ENCODE assay signal across 1 cellular context in genomic region chr6:25652007-25652515, GRCh38.
TF ChIP-seq lines count a peak whose summit lies in the region.

Gene SCGN (plus strand): TSS chr6:25652215. CDS start chr6:25652404, 189 bp downstream.

TF ChIP-seq in HepG2, 621 proteins besides CTCF, POLR2A, EP300 and RAD21 (continued from another document and continues in another):
- TF ChIP-seq, protein P1, sequence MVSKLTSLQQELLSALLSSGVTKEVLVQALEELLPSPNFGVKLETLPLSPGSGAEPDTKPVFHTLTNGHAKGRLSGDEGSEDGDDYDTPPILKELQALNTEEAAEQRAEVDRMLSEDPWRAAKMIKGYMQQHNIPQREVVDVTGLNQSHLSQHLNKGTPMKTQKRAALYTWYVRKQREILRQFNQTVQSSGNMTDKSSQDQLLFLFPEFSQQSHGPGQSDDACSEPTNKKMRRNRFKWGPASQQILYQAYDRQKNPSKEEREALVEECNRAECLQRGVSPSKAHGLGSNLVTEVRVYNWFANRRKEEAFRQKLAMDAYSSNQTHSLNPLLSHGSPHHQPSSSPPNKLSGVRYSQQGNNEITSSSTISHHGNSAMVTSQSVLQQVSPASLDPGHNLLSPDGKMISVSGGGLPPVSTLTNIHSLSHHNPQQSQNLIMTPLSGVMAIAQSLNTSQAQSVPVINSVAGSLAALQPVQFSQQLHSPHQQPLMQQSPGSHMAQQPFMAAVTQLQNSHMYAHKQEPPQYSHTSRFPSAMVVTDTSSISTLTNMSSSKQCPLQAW (CRISPR knock-in tag; IDR thresholded peaks at IDR 0.05) = peak; percentile 85; the same call in 1 of the 2 replicates
- TF ChIP-seq CHCHD3 (CRISPR knock-in tag; IDR thresholded peaks at IDR 0.05) = peak; percentile 84
- TF ChIP-seq ZBTB4 (CRISPR knock-in tag; IDR thresholded peaks at IDR 0.05; ENCODE audit: borderline replicate concordance) = peak; percentile 89; the same call in 1 of the 2 replicates
- no peak for TF ChIP-seq SSRP1 (CRISPR knock-in tag; IDR thresholded peaks at IDR 0.05)
- TF ChIP-seq ZNF614 (CRISPR knock-in tag; IDR thresholded peaks at IDR 0.05; ENCODE audit: borderline replicate concordance) = peak; percentile 96
- TF ChIP-seq, protein P2, sequence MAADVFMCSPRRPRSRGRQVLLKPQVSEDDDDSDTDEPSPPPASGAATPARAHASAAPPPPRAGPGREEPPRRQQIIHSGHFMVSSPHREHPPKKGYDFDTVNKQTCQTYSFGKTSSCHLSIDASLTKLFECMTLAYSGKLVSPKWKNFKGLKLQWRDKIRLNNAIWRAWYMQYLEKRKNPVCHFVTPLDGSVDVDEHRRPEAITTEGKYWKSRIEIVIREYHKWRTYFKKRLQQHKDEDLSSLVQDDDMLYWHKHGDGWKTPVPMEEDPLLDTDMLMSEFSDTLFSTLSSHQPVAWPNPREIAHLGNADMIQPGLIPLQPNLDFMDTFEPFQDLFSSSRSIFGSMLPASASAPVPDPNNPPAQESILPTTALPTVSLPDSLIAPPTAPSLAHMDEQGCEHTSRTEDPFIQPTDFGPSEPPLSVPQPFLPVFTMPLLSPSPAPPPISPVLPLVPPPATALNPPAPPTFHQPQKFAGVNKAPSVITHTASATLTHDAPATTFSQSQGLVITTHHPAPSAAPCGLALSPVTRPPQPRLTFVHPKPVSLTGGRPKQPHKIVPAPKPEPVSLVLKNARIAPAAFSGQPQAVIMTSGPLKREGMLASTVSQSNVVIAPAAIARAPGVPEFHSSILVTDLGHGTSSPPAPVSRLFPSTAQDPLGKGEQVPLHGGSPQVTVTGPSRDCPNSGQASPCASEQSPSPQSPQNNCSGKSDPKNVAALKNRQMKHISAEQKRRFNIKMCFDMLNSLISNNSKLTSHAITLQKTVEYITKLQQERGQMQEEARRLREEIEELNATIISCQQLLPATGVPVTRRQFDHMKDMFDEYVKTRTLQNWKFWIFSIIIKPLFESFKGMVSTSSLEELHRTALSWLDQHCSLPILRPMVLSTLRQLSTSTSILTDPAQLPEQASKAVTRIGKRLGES (CRISPR knock-in tag; IDR thresholded peaks at IDR 0.05; ENCODE audit: borderline replicate concordance) = peak; percentile 93; the same call in 1 of the 2 replicates
- peak; percentile 94 for TF ChIP-seq MYPOP (CRISPR knock-in tag; IDR thresholded peaks at IDR 0.05)
- TF ChIP-seq IRF2 (CRISPR knock-in tag; IDR thresholded peaks at IDR 0.05) = peak; percentile 93
- TF ChIP-seq TBX2 (CRISPR knock-in tag; IDR thresholded peaks at IDR 0.05; ENCODE audit: borderline replicate concordance) = peak; percentile 93
- no peak for TF ChIP-seq ESRRA (CRISPR knock-in tag; IDR thresholded peaks at IDR 0.05; ENCODE audit: low read depth)
- TF ChIP-seq, protein P3, sequence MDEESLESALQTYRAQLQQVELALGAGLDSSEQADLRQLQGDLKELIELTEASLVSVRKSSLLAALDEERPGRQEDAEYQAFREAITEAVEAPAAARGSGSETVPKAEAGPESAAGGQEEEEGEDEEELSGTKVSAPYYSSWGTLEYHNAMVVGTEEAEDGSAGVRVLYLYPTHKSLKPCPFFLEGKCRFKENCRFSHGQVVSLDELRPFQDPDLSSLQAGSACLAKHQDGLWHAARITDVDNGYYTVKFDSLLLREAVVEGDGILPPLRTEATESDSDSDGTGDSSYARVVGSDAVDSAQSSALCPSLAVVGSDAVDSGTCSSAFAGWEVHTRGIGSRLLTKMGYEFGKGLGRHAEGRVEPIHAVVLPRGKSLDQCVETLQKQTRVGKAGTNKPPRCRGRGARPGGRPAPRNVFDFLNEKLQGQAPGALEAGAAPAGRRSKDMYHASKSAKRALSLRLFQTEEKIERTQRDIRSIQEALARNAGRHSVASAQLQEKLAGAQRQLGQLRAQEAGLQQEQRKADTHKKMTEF (CRISPR knock-in tag; IDR thresholded peaks at IDR 0.05) = peak; percentile 86
- peak; percentile 95 for TF ChIP-seq ZNF501 (CRISPR knock-in tag; IDR thresholded peaks at IDR 0.05)
- TF ChIP-seq ZNF451 (CRISPR knock-in tag; IDR thresholded peaks at IDR 0.05) = peak; percentile 94
- TF ChIP-seq YY1 (IDR thresholded peaks at IDR 0.05; ENCODE audit: insufficient read depth, insufficient replicate concordance, low read depth, low read length) = no peak
- TF ChIP-seq CHD2 (IDR thresholded peaks at IDR 0.05; ENCODE audit: low read depth, low read length) = no peak
- TF ChIP-seq DRAP1 (CRISPR knock-in tag; IDR thresholded peaks at IDR 0.05) = peak; percentile 59; the same call in 1 of the 2 replicates
- TF ChIP-seq DZIP1 (CRISPR knock-in tag; IDR thresholded peaks at IDR 0.05) = no peak; the same call in 1 of the 2 replicates
- no peak for TF ChIP-seq ZNF24 (IDR thresholded peaks at IDR 0.05)
- peak; percentile 81 for TF ChIP-seq ZBTB7A (CRISPR knock-in tag; IDR thresholded peaks at IDR 0.05)
- TF ChIP-seq ZNF333 (CRISPR knock-in tag; IDR thresholded peaks at IDR 0.05; ENCODE audit: borderline replicate concordance) = 0 out of 2 replicates have a peak, but pooled peaks have one; percentile 80
- TF ChIP-seq KLF16 (CRISPR knock-in tag; IDR thresholded peaks at IDR 0.05) = peak in 1 of 2 experiments; percentile 100; a peak in 2 of 4 replicates
- TF ChIP-seq ZNF746 (CRISPR knock-in tag; IDR thresholded peaks at IDR 0.05) = peak; percentile 55; the same call in 1 of the 2 replicates
- TF ChIP-seq ZNF598 (CRISPR knock-in tag; IDR thresholded peaks at IDR 0.05; ENCODE audit: borderline replicate concordance) = peak; percentile 95; the same call in 1 of the 2 replicates
- TF ChIP-seq SATB2 (CRISPR knock-in tag; IDR thresholded peaks at IDR 0.05) = peak; percentile 97
- TF ChIP-seq HOXA3 (CRISPR knock-in tag; IDR thresholded peaks at IDR 0.05) = peak; percentile 82
- TF ChIP-seq ZNF703 (CRISPR knock-in tag; IDR thresholded peaks at IDR 0.05; ENCODE audit: borderline replicate concordance) = no peak
- TF ChIP-seq ZNF780A (CRISPR knock-in tag; IDR thresholded peaks at IDR 0.05) = peak; percentile 87
- no peak for TF ChIP-seq FOXA1 (IDR thresholded peaks at IDR 0.05)
- TF ChIP-seq FOXA1 (CRISPR knock-in tag; IDR thresholded peaks at IDR 0.05) = peak; percentile 45; the same call in 1 of the 2 replicates
- TF ChIP-seq PRMT3 (CRISPR knock-in tag; IDR thresholded peaks at IDR 0.05; ENCODE audit: borderline replicate concordance, low read depth) = peak; percentile 91; the same call in 1 of the 2 replicates
- no peak for TF ChIP-seq NCOR1 (IDR thresholded peaks at IDR 0.05; ENCODE audit: borderline replicate concordance, low read length)
- no peak for TF ChIP-seq ATF1 (CRISPR knock-in tag; IDR thresholded peaks at IDR 0.05)
- TF ChIP-seq HBP1 (CRISPR knock-in tag; IDR thresholded peaks at IDR 0.05; ENCODE audit: low read depth) = peak; percentile 97
- TF ChIP-seq MTF2 (CRISPR knock-in tag; IDR thresholded peaks at IDR 0.05; ENCODE audit: borderline replicate concordance) = 0 out of 2 replicates have a peak, but pooled peaks have one; percentile 88
- TF ChIP-seq ZNF441 (CRISPR knock-in tag; IDR thresholded peaks at IDR 0.05; ENCODE audit: borderline replicate concordance) = peak; percentile 96
- TF ChIP-seq TAF15 (IDR thresholded peaks at IDR 0.05; ENCODE audit: low read depth, low read length, poor library complexity, severe bottlenecking) = no peak
- peak; percentile 96 for TF ChIP-seq ZNF782 (CRISPR knock-in tag; IDR thresholded peaks at IDR 0.05; ENCODE audit: borderline replicate concordance)
- TF ChIP-seq CENPT (CRISPR knock-in tag; IDR thresholded peaks at IDR 0.05; ENCODE audit: low read depth) = no peak
- peak; percentile 89 for TF ChIP-seq ZBTB10 (CRISPR knock-in tag; IDR thresholded peaks at IDR 0.05; ENCODE audit: borderline replicate concordance)
- TF ChIP-seq, protein P4, sequence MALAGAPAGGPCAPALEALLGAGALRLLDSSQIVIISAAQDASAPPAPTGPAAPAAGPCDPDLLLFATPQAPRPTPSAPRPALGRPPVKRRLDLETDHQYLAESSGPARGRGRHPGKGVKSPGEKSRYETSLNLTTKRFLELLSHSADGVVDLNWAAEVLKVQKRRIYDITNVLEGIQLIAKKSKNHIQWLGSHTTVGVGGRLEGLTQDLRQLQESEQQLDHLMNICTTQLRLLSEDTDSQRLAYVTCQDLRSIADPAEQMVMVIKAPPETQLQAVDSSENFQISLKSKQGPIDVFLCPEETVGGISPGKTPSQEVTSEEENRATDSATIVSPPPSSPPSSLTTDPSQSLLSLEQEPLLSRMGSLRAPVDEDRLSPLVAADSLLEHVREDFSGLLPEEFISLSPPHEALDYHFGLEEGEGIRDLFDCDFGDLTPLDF (CRISPR knock-in tag; IDR thresholded peaks at IDR 0.05) = peak; percentile 84
